1 cellular context compared by ENCODE assay signal in the genomic region with DNA sequence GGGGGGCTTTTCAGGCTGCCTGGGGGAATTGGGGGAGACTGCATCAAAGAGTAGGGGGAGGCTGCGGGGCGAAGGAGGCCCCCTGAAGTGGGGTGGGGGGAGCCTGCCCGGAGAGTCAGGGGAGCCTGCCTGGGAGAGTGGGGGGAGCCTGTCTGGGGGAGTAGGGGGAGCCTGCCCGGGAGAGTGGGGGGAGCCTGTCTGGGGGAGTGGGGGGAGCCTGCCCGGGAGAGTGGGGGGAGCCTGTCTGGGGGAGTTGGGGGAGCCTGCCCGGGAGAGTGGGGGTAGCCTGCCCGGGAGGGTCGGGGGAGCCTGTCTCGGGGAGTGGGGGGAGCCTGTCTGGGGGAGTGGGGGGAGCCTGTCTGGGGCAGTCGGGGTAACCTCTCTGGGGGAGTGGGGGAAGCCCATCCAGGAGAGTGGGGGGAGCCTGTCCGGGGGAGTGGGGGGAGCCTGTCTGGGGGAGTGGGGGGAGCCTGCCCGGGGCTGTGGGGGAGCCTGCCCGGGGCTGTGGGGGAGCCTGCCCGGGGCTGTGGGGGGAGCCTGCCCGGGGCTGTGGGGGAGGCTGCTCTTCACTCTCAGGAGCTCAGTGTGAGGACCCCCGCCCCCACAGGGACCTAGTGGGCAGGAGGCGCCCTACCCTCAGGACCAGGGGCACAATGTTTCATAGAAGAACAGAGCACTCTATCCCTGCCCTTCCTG.
TF ChIP-seq lines count a peak whose summit lies in the region.

No MANE protein-coding gene starts in this region.

TF ChIP-seq in K562, 482 proteins besides CTCF, POLR2A, EP300 and RAD21:
- TF ChIP-seq, protein P1, sequence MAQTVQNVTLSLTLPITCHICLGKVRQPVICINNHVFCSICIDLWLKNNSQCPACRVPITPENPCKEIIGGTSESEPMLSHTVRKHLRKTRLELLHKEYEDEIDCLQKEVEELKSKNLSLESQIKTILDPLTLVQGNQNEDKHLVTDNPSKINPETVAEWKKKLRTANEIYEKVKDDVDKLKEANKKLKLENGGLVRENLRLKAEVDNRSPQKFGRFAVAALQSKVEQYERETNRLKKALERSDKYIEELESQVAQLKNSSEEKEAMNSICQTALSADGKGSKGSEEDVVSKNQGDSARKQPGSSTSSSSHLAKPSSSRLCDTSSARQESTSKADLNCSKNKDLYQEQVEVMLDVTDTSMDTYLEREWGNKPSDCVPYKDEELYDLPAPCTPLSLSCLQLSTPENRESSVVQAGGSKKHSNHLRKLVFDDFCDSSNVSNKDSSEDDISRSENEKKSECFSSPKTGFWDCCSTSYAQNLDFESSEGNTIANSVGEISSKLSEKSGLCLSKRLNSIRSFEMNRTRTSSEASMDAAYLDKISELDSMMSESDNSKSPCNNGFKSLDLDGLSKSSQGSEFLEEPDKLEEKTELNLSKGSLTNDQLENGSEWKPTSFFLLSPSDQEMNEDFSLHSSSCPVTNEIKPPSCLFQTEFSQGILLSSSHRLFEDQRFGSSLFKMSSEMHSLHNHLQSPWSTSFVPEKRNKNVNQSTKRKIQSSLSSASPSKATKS (CRISPR knock-in tag; IDR thresholded peaks at IDR 0.05): no peak
- TF ChIP-seq HNRNPH1 (optimal IDR thresholded peaks at IDR 0.05; ENCODE audit: low read depth, low read length) (no peak), ZNF717 (CRISPR knock-in tag; IDR thresholded peaks at IDR 0.05) (no peak), CAMTA2 (CRISPR knock-in tag; conservative IDR thresholded peaks at IDR 0.05) (no peak), NCOA2 (IDR thresholded peaks at IDR 0.05; ENCODE audit: partially characterized antibody in 2 of 2) (no peak), PCBP1 (IDR thresholded peaks at IDR 0.05; ENCODE audit: low read depth, low read length, poor library complexity, severe bottlenecking) (no peak), EGR1 (conservative IDR thresholded peaks at IDR 0.05) (0 out of 2 replicates have a peak, but pooled peaks have one; percentile 10), ZNF232 (CRISPR knock-in tag; IDR thresholded peaks at IDR 0.05) (no peak), ZNF224 (CRISPR knock-in tag; IDR thresholded peaks at IDR 0.05) (no peak)
- TF ChIP-seq, protein P2, sequence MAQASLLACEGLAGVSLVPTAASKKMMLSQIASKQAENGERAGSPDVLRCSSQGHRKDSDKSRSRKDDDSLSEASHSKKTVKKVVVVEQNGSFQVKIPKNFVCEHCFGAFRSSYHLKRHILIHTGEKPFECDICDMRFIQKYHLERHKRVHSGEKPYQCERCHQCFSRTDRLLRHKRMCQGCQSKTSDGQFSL (CRISPR knock-in tag; IDR thresholded peaks at IDR 0.05): no peak
- TF ChIP-seq, protein P2 (tag; IDR thresholded peaks at IDR 0.05): peak in 1 of 2 experiments; percentile 57; a peak in 2 of 4 replicates
- TF ChIP-seq, protein P3, sequence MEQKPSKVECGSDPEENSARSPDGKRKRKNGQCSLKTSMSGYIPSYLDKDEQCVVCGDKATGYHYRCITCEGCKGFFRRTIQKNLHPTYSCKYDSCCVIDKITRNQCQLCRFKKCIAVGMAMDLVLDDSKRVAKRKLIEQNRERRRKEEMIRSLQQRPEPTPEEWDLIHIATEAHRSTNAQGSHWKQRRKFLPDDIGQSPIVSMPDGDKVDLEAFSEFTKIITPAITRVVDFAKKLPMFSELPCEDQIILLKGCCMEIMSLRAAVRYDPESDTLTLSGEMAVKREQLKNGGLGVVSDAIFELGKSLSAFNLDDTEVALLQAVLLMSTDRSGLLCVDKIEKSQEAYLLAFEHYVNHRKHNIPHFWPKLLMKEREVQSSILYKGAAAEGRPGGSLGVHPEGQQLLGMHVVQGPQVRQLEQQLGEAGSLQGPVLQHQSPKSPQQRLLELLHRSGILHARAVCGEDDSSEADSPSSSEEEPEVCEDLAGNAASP (IDR thresholded peaks at IDR 0.05): no peak
- TF ChIP-seq, protein P4, sequence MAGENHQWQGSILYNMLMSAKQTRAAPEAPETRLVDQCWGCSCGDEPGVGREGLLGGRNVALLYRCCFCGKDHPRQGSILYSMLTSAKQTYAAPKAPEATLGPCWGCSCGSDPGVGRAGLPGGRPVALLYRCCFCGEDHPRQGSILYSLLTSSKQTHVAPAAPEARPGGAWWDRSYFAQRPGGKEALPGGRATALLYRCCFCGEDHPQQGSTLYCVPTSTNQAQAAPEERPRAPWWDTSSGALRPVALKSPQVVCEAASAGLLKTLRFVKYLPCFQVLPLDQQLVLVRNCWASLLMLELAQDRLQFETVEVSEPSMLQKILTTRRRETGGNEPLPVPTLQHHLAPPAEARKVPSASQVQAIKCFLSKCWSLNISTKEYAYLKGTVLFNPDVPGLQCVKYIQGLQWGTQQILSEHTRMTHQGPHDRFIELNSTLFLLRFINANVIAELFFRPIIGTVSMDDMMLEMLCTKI (IDR thresholded peaks at IDR 0.05; ENCODE audit: partially characterized antibody): no peak
- TF ChIP-seq, protein P5, sequence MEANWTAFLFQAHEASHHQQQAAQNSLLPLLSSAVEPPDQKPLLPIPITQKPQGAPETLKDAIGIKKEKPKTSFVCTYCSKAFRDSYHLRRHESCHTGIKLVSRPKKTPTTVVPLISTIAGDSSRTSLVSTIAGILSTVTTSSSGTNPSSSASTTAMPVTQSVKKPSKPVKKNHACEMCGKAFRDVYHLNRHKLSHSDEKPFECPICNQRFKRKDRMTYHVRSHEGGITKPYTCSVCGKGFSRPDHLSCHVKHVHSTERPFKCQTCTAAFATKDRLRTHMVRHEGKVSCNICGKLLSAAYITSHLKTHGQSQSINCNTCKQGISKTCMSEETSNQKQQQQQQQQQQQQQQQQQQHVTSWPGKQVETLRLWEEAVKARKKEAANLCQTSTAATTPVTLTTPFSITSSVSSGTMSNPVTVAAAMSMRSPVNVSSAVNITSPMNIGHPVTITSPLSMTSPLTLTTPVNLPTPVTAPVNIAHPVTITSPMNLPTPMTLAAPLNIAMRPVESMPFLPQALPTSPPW (CRISPR knock-in tag; IDR thresholded peaks at IDR 0.05): peak; percentile 30
